Comparison of ENCODE assay signal across 22 cellular contexts in genomic region chr12:9033244-9033887, GRCh38. TPM values are rescaled to one million over a fixed set of nuclear protein-coding genes. Genes with fewer than 3 reads are reported as not detected.
DNase-seq lines count a peak whose midpoint lies in the region; ATAC-seq, FAIRE-seq and TF ChIP-seq lines count a peak whose summit lies in the region.
"Had no signal": no experiment of that assay in that cellular context is flagged by ENCODE, and none has a peak within 500 bp of the region (broad histone marks: within the 10 kb centered on the region; RNA-seq: fewer than 3 reads in every experiment).

No MANE protein-coding gene starts in this region.

- H3K9me3 ChIP-seq in HepG2 (ENCODE audit: low read length), result no peaks in the 10 kb centered on the region
- no peaks in the 10 kb centered on the region for H3K9me3 ChIP-seq in right lobe of liver

- H3K36me3 ChIP-seq in HepG2 (replicated peaks in 1 of 2; ENCODE audit: control insufficient read depth in 1 of 2, insufficient read depth in 2 of 2, low read length in 2 of 2) (no peaks in the 10 kb centered on the region), right lobe of liver (no peaks in the 10 kb centered on the region)

- H3K4me1 Mint-ChIP-seq in activated CD4-positive, alpha-beta T cell treated with anti-CD3 and anti-CD28 coated beads for 36 hours, result peaks cover 69% of the 10 kb centered on the region
- peaks cover 39 to 58% of the 10 kb centered on the region in 2 donors for H3K4me1 Mint-ChIP-seq in effector memory CD8-positive, alpha-beta T cell (ENCODE audit: low read depth in 2 of 2)
- H3K4me1 Mint-ChIP-seq: B cell had no signal

- TF ChIP-seq POLR2A in HepG2 (IDR thresholded peaks at IDR 0.05; ENCODE audit: insufficient read depth in 1 of 2, low read depth in 2 of 2, low read length in 2 of 2), result no peak
- TF ChIP-seq POLR2A in right lobe of liver (IDR thresholded peaks at IDR 0.05), result no peak

- TF ChIP-seq EP300 in HepG2 (IDR thresholded peaks at IDR 0.05; ENCODE audit: low read depth in 2 of 2, low read length in 2 of 2) (no peak), HepG2 (CRISPR knock-in tag; IDR thresholded peaks at IDR 0.05; ENCODE audit: borderline replicate concordance) (no peak)

- H3K4me1 ChIP-seq in HepG2 (ENCODE audit: insufficient read depth, low read length) (peaks cover 25% of the 10 kb centered on the region), right lobe of liver (no peaks in the 10 kb centered on the region)

- DNase-seq in activated CD4-positive, alpha-beta T cell treated with anti-CD3 and anti-CD28 coated beads for 36 hours, result no peak
- DNase-seq in activated CD4-positive, alpha-beta T cell treated with anti-CD3 and anti-CD28 coated beads, Interleukin-2, amount 50 U/mL, for 48 hours, result no peak
- DNase-seq in HepG2 (ENCODE audit: low spot score), result peak; percentile 4
- DNase-seq in right lobe of liver, result no peak
- no peak for DNase-seq in effector memory CD8-positive, alpha-beta T cell
- DNase-seq in NOMO-1 treated with DMSO at 0.1 percent for 48 hours (lab: John Stamatoyannopoulos, UW; ENCODE audit: unreplicated experiment), result no peak
- DNase-seq in NCI-H774 (lab: John Stamatoyannopoulos, UW), result no peak
- DNase-seq: CD8-positive, alpha-beta T cell; DND-41; GOT3; KG1; NCI-H1048; NCI-H1436 treated with DMSO at 0.1 percent for 48 hours; NCI-H2029 treated with DMSO at 0.1 percent for 48 hours; NCI-H2171 treated with DMSO at 0.1 percent for 48 hours; NCI-H446 treated with DMSO at 0.1 percent for 48 hours; PC-3 had no signal

- H2AFZ ChIP-seq in HepG2 (ENCODE audit: low read length), result no peak overlapping the region

- no peak for TF ChIP-seq RAD21 in HepG2 (CRISPR knock-in tag; IDR thresholded peaks at IDR 0.05)

- H3K27ac Mint-ChIP-seq in activated CD4-positive, alpha-beta T cell treated with anti-CD3 and anti-CD28 coated beads for 36 hours, result no peak overlapping the region
- peak overlapping the region; percentile 60 to 75 for H3K27ac Mint-ChIP-seq in effector memory CD8-positive, alpha-beta T cell
- H3K27ac Mint-ChIP-seq: B cell had no signal

- H3K27ac ChIP-seq in HepG2 (ENCODE audit: extremely low read length, insufficient read depth, low read length), result no peak overlapping the region
- no peak overlapping the region for H3K27ac ChIP-seq in right lobe of liver
- H3K27ac ChIP-seq: 22Rv1, RWPE1 had no signal

- intact Hi-C loops in activated CD4-positive, alpha-beta T cell treated with anti-CD3 and anti-CD28 coated beads for 36 hours (cut with DNase I, micrococcal nuclease), result no loop called here
- intact Hi-C loops in HepG2 (cut with micrococcal nuclease; ENCODE audit: unreplicated experiment) (loop anchor here (5.0 kb wide), 1 partner anchor 46 kb away; the partner anchor contains the start of gene KLRG1), right lobe of liver (cut with DNase I) (no loop called here)

- no peaks in the 10 kb centered on the region for H3K27me3 Mint-ChIP-seq in activated CD4-positive, alpha-beta T cell treated with anti-CD3 and anti-CD28 coated beads for 36 hours
- no peaks in the 10 kb centered on the region for H3K27me3 Mint-ChIP-seq in effector memory CD8-positive, alpha-beta T cell
- H3K27me3 Mint-ChIP-seq: B cell had no signal

- H3K27me3 ChIP-seq in HepG2 (ENCODE audit: control insufficient read depth in 1 of 2, insufficient read depth in 2 of 2, low read length in 2 of 2) (no peaks in the 10 kb centered on the region), right lobe of liver (no peaks in the 10 kb centered on the region)

- in situ Hi-C loops in HepG2 (cut with HindIII; ENCODE audit: extremely low pct_ligation_motif_present, low pct_unique_long_range_greater_than_20kb), result loop anchor here (25.0 kb wide), 1 partner anchor 96 kb away; the partner anchor contains the start of gene M6PR

- H3K9ac ChIP-seq in HepG2 (ENCODE audit: insufficient read depth, low read depth, low read length), result no peak overlapping the region

- peaks cover 6% of the 10 kb centered on the region for H3K9me3 Mint-ChIP-seq in activated CD4-positive, alpha-beta T cell treated with anti-CD3 and anti-CD28 coated beads for 36 hours (ENCODE audit: low read depth)
- H3K9me3 Mint-ChIP-seq in effector memory CD8-positive, alpha-beta T cell, result no peaks in the 10 kb centered on the region
- H3K9me3 Mint-ChIP-seq: CD8-positive, alpha-beta T cell had no signal

- no peaks in the 10 kb centered on the region for H4K20me1 ChIP-seq in HepG2 (ENCODE audit: insufficient read depth, low read length)

- 42% methylated on average over 3 of the region's 3 CpGs for WGBS in HepG2 (ENCODE audit: low lambda C conversion rate)
- 97% methylated on average over 3 of the region's 3 CpGs for WGBS in right lobe of liver (ENCODE audit: insufficient coverage, low coverage, low lambda C conversion rate, missing lambda C conversion rate)

- CTCF ChIA-PET in activated CD4-positive, alpha-beta T cell treated with anti-CD3 and anti-CD28 coated beads for 36 hours (lab: Charles Lee), result interaction anchor here (0.7 to 1.9 kb wide), 3 partner anchors 16 to 142 kb away, joined by 3 to 7 read pairs (median 6); partner anchors contain the start of gene M6PR
- CTCF ChIA-PET in HepG2 (lab: Yijun Ruan, JAX; ENCODE audit: low intra/inter-chr PET ratio, low total read pairs), result no interaction called here

- peaks cover 17% of the 10 kb centered on the region for H3K36me3 Mint-ChIP-seq in activated CD4-positive, alpha-beta T cell treated with anti-CD3 and anti-CD28 coated beads for 36 hours (ENCODE audit: low read depth)
- H3K36me3 Mint-ChIP-seq in effector memory CD8-positive, alpha-beta T cell (ENCODE audit: insufficient read depth), result peaks cover 26% of the 10 kb centered on the region

- POLR2A ChIA-PET in activated CD4-positive, alpha-beta T cell treated with anti-CD3 and anti-CD28 coated beads for 36 hours (lab: Charles Lee), result interaction anchor here (0.7 kb wide), 1 partner anchor 46 kb away, joined by 3 read pairs; no protein-coding TSS in a partner anchor
- POLR2A ChIA-PET in HepG2 (lab: Yijun Ruan, JAX), result interaction anchor here (1.8 kb wide), 1 partner anchor 84 kb away, joined by 6 read pairs; the partner anchor contains the start of gene M6PR

- H3K4me2 ChIP-seq in HepG2 (ENCODE audit: low read depth, low read length), result peak overlapping the region; percentile 21

- no TSS peak for BruUV-seq in HepG2 (replicated peaks; lab: Mats Ljungman, UMichigan)

- H3K4me3 ChIP-seq in HepG2 (replicated peaks in 1 of 3; ENCODE audit: insufficient read depth in 1 of 3, low read depth in 2 of 3, low read length in 3 of 3) (no peak overlapping the region), right lobe of liver (no peak overlapping the region)

- peak; percentile 12 for ATAC-seq in activated CD4-positive, alpha-beta T cell treated with anti-CD3 and anti-CD28 coated beads for 36 hours
- no peak; the same call in 1 of the 3 replicates for ATAC-seq in HepG2
- no peak for ATAC-seq in right lobe of liver
- no peak for ATAC-seq in effector memory CD8-positive, alpha-beta T cell (replicated peaks)
- ATAC-seq in GM19395 (IDR thresholded peaks at IDR 0.05; ENCODE audit: unreplicated experiment), result no peak
- ATAC-seq: CD8-positive, alpha-beta T cell; PC-3 had no signal

- H3K79me2 ChIP-seq in HepG2 (ENCODE audit: insufficient read depth, low read length), result no peaks in the 10 kb centered on the region

- TF ChIP-seq CTCF in HepG2 (CRISPR knock-in tag; IDR thresholded peaks at IDR 0.05), result no peak
- no peak for TF ChIP-seq CTCF in right lobe of liver (IDR thresholded peaks at IDR 0.05)

- FAIRE-seq in HepG2 (lab: Jason Lieb, UNC), result no peak
- FAIRE-seq: G401.6 had no signal

- no peak overlapping the region for H3K4me3 Mint-ChIP-seq in activated CD4-positive, alpha-beta T cell treated with anti-CD3 and anti-CD28 coated beads for 36 hours
- no peak overlapping the region for H3K4me3 Mint-ChIP-seq in effector memory CD8-positive, alpha-beta T cell
- H3K4me3 Mint-ChIP-seq: B cell; CD8-positive, alpha-beta T cell had no signal

TF ChIP-seq in HepG2, 621 proteins besides CTCF, POLR2A, EP300 and RAD21:
- TF ChIP-seq SOX5 (CRISPR knock-in tag; IDR thresholded peaks at IDR 0.05; ENCODE audit: borderline replicate concordance) (peak; percentile 56; the same call in 1 of the 2 replicates), SOX13 (IDR thresholded peaks at IDR 0.05) (no peak), SOX13 (CRISPR knock-in tag; conservative IDR thresholded peaks at IDR 0.05 in 1 of 2, IDR thresholded peaks at IDR 0.05 in 1 of 2) (peak in 1 of 2 experiments; percentile 74; a peak in 2 of 4 replicates), SOX6 (IDR thresholded peaks at IDR 0.05) (no peak), SOX6 (CRISPR knock-in tag; IDR thresholded peaks at IDR 0.05) (peak; percentile 33; the same call in 1 of the 2 replicates), SP5 (CRISPR knock-in tag; IDR thresholded peaks at IDR 0.05; ENCODE audit: borderline replicate concordance, low read depth) (no peak)
TF ChIP-seq in HepG2: peak in this region for 3.

RNA-seq across cellular contexts. Expression of gene KLRG1, which starts 44.0 kb away (rescaled TPM):
- 1 to 10 TPM; 2.3 to 2.7 TPM for total RNA-seq in activated CD4-positive, alpha-beta T cell treated with anti-CD3 and anti-CD28 coated beads for 36 hours
- total RNA-seq in HepG2 (2016; rRNA removed; fragmentation: Illumina TruSeq; extraction: Trizol) (1.2 and 1.6 TPM in 2 replicates), right lobe of liver (1 to 10 TPM; 1.3 to 2.7 (median 1.6) TPM)
- total RNA-seq in HepG2 (2016; cell fraction: cytosol; rRNA removed; fragmentation: Illumina TruSeq; extraction: Trizol; ENCODE audit: low read depth), result 1.3 TPM in 1 of 2 replicates, not detected in the other
- total RNA-seq in HepG2 (2016; cell fraction: insoluble cytoplasmic fraction; rRNA removed; fragmentation: Illumina TruSeq; extraction: Trizol), result 0.91 and 1.3 TPM in 2 replicates
- total RNA-seq in HepG2 (2016; cell fraction: membrane; rRNA removed; fragmentation: Illumina TruSeq; extraction: Trizol), result 0.87 and 1.3 TPM in 2 replicates
- total RNA-seq in HepG2 (2016; cell fraction: nucleus; rRNA removed; fragmentation: Illumina TruSeq; extraction: Trizol), result 1.4 and 1.8 TPM in 2 replicates
- 0.51 and 1.7 TPM in 2 replicates for polyA plus RNA-seq in HepG2 (2011; rRNA removed)
- polyA plus RNA-seq in HepG2 (2011; cell fraction: cytosol; rRNA removed), result 0.52 and 0.58 TPM in 2 replicates
- polyA plus RNA-seq in HepG2 (2011; cell fraction: nucleus; rRNA removed), result 0.66 and 1.4 TPM in 2 replicates
- polyA plus RNA-seq in HepG2 (2012), result 0.49 and 0.91 TPM in 2 replicates
- 0.19 and 0.29 TPM in 2 replicates for polyA plus RNA-seq in HepG2 (2016; cell fraction: cytosol; fragmentation: Illumina TruSeq; extraction: Trizol; ENCODE audit: low read depth)
- 1.1 and 1.9 TPM in 2 replicates for polyA plus RNA-seq in HepG2 (2016; cell fraction: insoluble cytoplasmic fraction; fragmentation: Illumina TruSeq; extraction: Trizol; ENCODE audit: low read depth)
- 1.2 TPM in 2 replicates for polyA plus RNA-seq in HepG2 (2016; cell fraction: membrane; fragmentation: Illumina TruSeq; extraction: Trizol; ENCODE audit: low read depth)
- polyA plus RNA-seq in HepG2 (2016; cell fraction: nucleus; fragmentation: Illumina TruSeq; extraction: Trizol; ENCODE audit: insufficient read depth, low read depth), result 0.57 and 1.5 TPM in 2 replicates
- polyA minus RNA-seq in HepG2 (2011; rRNA and poly(A)+ RNA removed; ENCODE audit: low replicate concordance), result 0.56 and 1.6 TPM in 2 replicates
- 0.69 TPM in 1 of 2 replicates, not detected in the other for polyA minus RNA-seq in HepG2 (2011; cell fraction: cytosol; rRNA and poly(A)+ RNA removed)
- 0.64 and 0.87 TPM in 2 replicates for polyA minus RNA-seq in HepG2 (2011; cell fraction: nucleus; rRNA and poly(A)+ RNA removed)
